In genomic region chr2:97645700-97646629, GRCh38 we compare ENCODE assay signal across 8 cellular contexts. TPM values are rescaled to one million over a fixed set of nuclear protein-coding genes. Genes with fewer than 3 reads are reported as not detected.
DNase-seq lines count a peak whose midpoint lies in the region; ATAC-seq and TF ChIP-seq lines count a peak whose summit lies in the region.

COX5B (plus strand) TSS chr2:97646062; CDS start chr2:97646087, 25 bp downstream.

- H3K4me3 ChIP-seq in GM12875 (ENCODE audit: low read depth, low read length) (peak within 1 kb of the TSS; percentile 92), adipocyte (ENCODE audit: low read length) (peak within 1 kb of the TSS; percentile 98), cardiac muscle cell (peak within 1 kb of the TSS; percentile 93), trophoblast cell (ENCODE audit: low read depth, low read length) (peak within 1 kb of the TSS; percentile 99), transverse colon (peak within 1 kb of the TSS; percentile 83 to 99 (median 94))

- H3K36me3 ChIP-seq in adipocyte (ENCODE audit: control insufficient read depth, insufficient read depth, low read length, severe bottlenecking), result peaks cover 34% of the 10 kb centered on the region
- peaks cover 21% of the 10 kb centered on the region for H3K36me3 ChIP-seq in cardiac muscle cell
- H3K36me3 ChIP-seq in trophoblast cell (ENCODE audit: control insufficient read depth in 1 of 2, insufficient read depth in 2 of 2, low read length in 2 of 2), result peaks cover 4 to 18% of the 10 kb centered on the region in 2 experiments
- peaks cover 0 to 22% (median 9%) of the 10 kb centered on the region in 4 donors for H3K36me3 ChIP-seq in transverse colon

- peaks cover 7% of the 10 kb centered on the region for H3K79me2 ChIP-seq in trophoblast cell (ENCODE audit: control insufficient read depth, insufficient read depth, low read length, poor library complexity)

- peak within 1 kb of the TSS; percentile 38 for H2BK120ac ChIP-seq in trophoblast cell (ENCODE audit: insufficient read depth, low read length, poor library complexity)

- in situ Hi-C loops in transverse colon (cut with MboI; ENCODE audit: low pct_ligation_motif_present in 1 of 4, low pct_unique_long_range_greater_than_20kb in 1 of 4, low sequenced_read_pairs in 3 of 4), result no loop called here

- H3K4ac ChIP-seq in trophoblast cell (ENCODE audit: low read depth, low read length), result peak within 1 kb of the TSS; percentile 89

- H3K9me3 ChIP-seq in adipocyte (ENCODE audit: control insufficient read depth, low read length) (no peaks in the 10 kb centered on the region), cardiac muscle cell (ENCODE audit: low read depth) (no peaks in the 10 kb centered on the region), trophoblast cell (ENCODE audit: insufficient read depth, low read depth, low read length) (no peaks in the 10 kb centered on the region), transverse colon (no peaks in the 10 kb centered on the region)

- no peak for TF ChIP-seq EP300 in transverse colon (IDR thresholded peaks at IDR 0.05; ENCODE audit: low read depth)

- H3K4me2 ChIP-seq in trophoblast cell (ENCODE audit: low read length), result peak within 1 kb of the TSS; percentile 77

- peaks cover 7% of the 10 kb centered on the region for H3K79me1 ChIP-seq in trophoblast cell (ENCODE audit: low read length)

- no CpG with 5 or more reads among the region's 63 CpGs for WGBS in trophoblast cell (ENCODE audit: extremely low coverage, insufficient coverage, insufficient read length)
- 1% methylated on average over 44 of the region's 63 CpGs; no CpG with 5 or more reads in 1 of the 2 donors for WGBS in transverse colon (ENCODE audit: low coverage in 1 of 2), 2 donors

- DNase-seq in NCI-H1436 (lab: John Stamatoyannopoulos, UW), result peak; percentile 97
- peak; percentile 98 for DNase-seq in T follicular helper cell (ENCODE audit: low read depth)
- DNase-seq in adipocyte (ENCODE audit: low read depth), result peak; percentile 100
- DNase-seq in cardiac muscle cell (ENCODE audit: low read depth in 1 of 2, low spot score in 1 of 2), result peak; percentile 98 to 100
- DNase-seq in trophoblast cell, result peak; percentile 99 to 100
- DNase-seq in transverse colon, result peak; percentile 99

- TF ChIP-seq CTCF in GM12875 (IDR thresholded peaks at IDR 0.05; ENCODE audit: borderline replicate concordance, insufficient read depth, low read depth, low read length), result no peak
- no peak for TF ChIP-seq CTCF in cardiac muscle cell (IDR thresholded peaks at IDR 0.05; ENCODE audit: low read depth, low read length)
- peak in 1 of 5 experiments; percentile 34 for TF ChIP-seq CTCF in transverse colon (IDR thresholded peaks at IDR 0.05)

- intact Hi-C loops in transverse colon (cut with DNase I; ENCODE audit: low total_unique reads), result no loop called here

- peak within 1 kb of the TSS; percentile 99 for H3K9ac ChIP-seq in adipocyte (ENCODE audit: low read length)
- peak within 1 kb of the TSS; percentile 99 for H3K9ac ChIP-seq in trophoblast cell (ENCODE audit: low read length)

- no peak within 1 kb of the TSS for H3K23ac ChIP-seq in trophoblast cell (ENCODE audit: low read length)

- H3K27ac ChIP-seq in cardiac muscle cell, result peak within 1 kb of the TSS; percentile 93
- peak within 1 kb of the TSS; percentile 65 for H3K27ac ChIP-seq in trophoblast cell (ENCODE audit: low read depth, low read length)
- peak within 1 kb of the TSS; percentile 87 to 97 (median 93) for H3K27ac ChIP-seq in transverse colon

- peak; percentile 95 for TF ChIP-seq POLR2A in transverse colon (IDR thresholded peaks at IDR 0.05)

- H3K18ac ChIP-seq in trophoblast cell (ENCODE audit: low read length), result peak within 1 kb of the TSS; percentile 73

- peak within 1 kb of the TSS; percentile 42 for H2BK5ac ChIP-seq in trophoblast cell (ENCODE audit: low read depth, low read length, poor library complexity)

- H2AK5ac ChIP-seq in trophoblast cell (ENCODE audit: low read length), result peak within 1 kb of the TSS; percentile 86

- ATAC-seq in HG02798 (IDR thresholded peaks at IDR 0.05; ENCODE audit: poor library complexity, unreplicated experiment), result peak; percentile 98

- H3K27me3 ChIP-seq in adipocyte (replicated peaks; ENCODE audit: control insufficient read depth, insufficient read depth, low read length) (no peaks in the 10 kb centered on the region), cardiac muscle cell (no peaks in the 10 kb centered on the region), trophoblast cell (ENCODE audit: insufficient read depth, low read length) (no peaks in the 10 kb centered on the region), transverse colon (peaks cover 4% of the 10 kb centered on the region)

- no peak within 1 kb of the TSS for H2BK12ac ChIP-seq in trophoblast cell (ENCODE audit: low read length)

- H4K8ac ChIP-seq in trophoblast cell (ENCODE audit: low read depth, low read length), result peak within 1 kb of the TSS; percentile 92

- H3K14ac ChIP-seq in trophoblast cell (ENCODE audit: low read length), result peak within 1 kb of the TSS; percentile 83

- H4K91ac ChIP-seq in trophoblast cell (ENCODE audit: low read depth, low read length), result peak within 1 kb of the TSS; percentile 87

- peak within 1 kb of the TSS; percentile 93 for H2AFZ ChIP-seq in trophoblast cell (ENCODE audit: insufficient read depth, low read length, poor library complexity)

- H3K4me1 ChIP-seq in adipocyte (ENCODE audit: control insufficient read depth, insufficient read depth, low read length) (peaks cover 18% of the 10 kb centered on the region), cardiac muscle cell (ENCODE audit: low read depth) (peaks cover 15% of the 10 kb centered on the region), trophoblast cell (ENCODE audit: control insufficient read depth in 1 of 2, insufficient read depth in 2 of 2, low read length in 2 of 2) (peaks cover 4 to 6% of the 10 kb centered on the region in 2 experiments), transverse colon (peaks cover 15 to 46% (median 33%) of the 10 kb centered on the region in 4 donors)

- peak within 1 kb of the TSS; percentile 97 for H4K12ac ChIP-seq in trophoblast cell (ENCODE audit: low read depth, low read length)

RNA-seq across cellular contexts. Expression of gene COX5B, which starts in this region (rescaled TPM):
- total RNA-seq in cardiac muscle cell (429 and 749 TPM in 2 replicates), transverse colon (100 to 1,000 TPM; 464 to 811 (median 612) TPM)
- polyA plus RNA-seq in cardiac muscle cell, result 801 and 969 TPM in 2 replicates
- polyA plus RNA-seq in trophoblast cell (2013), result 206 and 215 TPM in 2 replicates

Comparison
In these comparisons a context has a peak if more than half of its experiments do, and no peak if none do; other contexts are left out.
1. Peak in every context shown above with its lines: DNase-seq, ATAC-seq, H3K4me3 ChIP-seq and H3K27ac ChIP-seq.